In the genomic region with DNA sequence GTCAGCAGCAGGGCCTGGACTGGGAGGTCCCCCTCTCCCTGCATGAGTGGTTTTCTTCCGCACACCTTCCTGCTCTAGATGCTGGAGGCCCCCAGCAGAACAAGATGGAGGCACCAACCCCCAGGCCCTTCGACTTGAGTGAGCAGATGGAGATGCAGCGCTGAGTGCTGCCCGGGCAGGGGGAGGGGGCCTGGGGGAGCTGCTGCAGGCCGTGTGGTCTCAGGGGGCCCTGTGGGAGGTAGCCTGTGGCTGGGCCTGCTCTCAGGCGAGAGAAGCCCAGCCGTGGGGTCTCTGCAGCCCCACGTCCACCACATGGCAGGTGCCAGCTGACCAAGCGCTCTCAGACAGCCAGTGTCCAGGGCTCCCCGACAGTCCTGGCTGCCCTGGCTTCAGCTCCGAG, we compare ENCODE assay signal across 8 cellular contexts. TPM values are rescaled to one million over a fixed set of nuclear protein-coding genes. Genes with fewer than 3 reads are reported as not detected.
DNase-seq lines count a peak whose midpoint lies in the region; ATAC-seq and TF ChIP-seq lines count a peak whose summit lies in the region.

No MANE protein-coding gene starts in this region.

- H3K27ac ChIP-seq in body of pancreas (peak overlapping the region; percentile 77 to 100 (median 86)), upper lobe of right lung (peak overlapping the region; percentile 87)

- H3K4me3 ChIP-seq in body of pancreas (no peak overlapping the region), upper lobe of right lung (no peak overlapping the region), H7 (ENCODE audit: insufficient read depth, low read depth, low read length) (no peak overlapping the region)

- peaks cover 26% of the 10 kb centered on the region for H3K4me1 Mint-ChIP-seq in activated naive CD8-positive, alpha-beta T cell treated with anti-CD3 and anti-CD28 coated beads for 36 hours
- H3K4me1 Mint-ChIP-seq in activated naive CD8-positive, alpha-beta T cell treated with anti-CD3 and anti-CD28 coated beads, Interleukin-2, amount 50 U/mL, for 24 hours = peaks cover 38% of the 10 kb centered on the region
- H3K4me1 Mint-ChIP-seq in nephron = peaks cover 25% of the 10 kb centered on the region

- peak overlapping the region; percentile 89 for H3K27ac Mint-ChIP-seq in activated naive CD8-positive, alpha-beta T cell treated with anti-CD3 and anti-CD28 coated beads for 36 hours
- H3K27ac Mint-ChIP-seq in activated naive CD8-positive, alpha-beta T cell treated with anti-CD3 and anti-CD28 coated beads, Interleukin-2, amount 50 U/mL, for 24 hours = no peak overlapping the region
- peak overlapping the region in 2 of 3 experiments; percentile 39 to 95 for H3K27ac Mint-ChIP-seq in nephron

- intact Hi-C loops in body of pancreas (cut with DNase I) = loop anchor here (5.0 kb wide), 1 partner anchor 187 kb away; no protein-coding TSS in a partner anchor
- intact Hi-C loops in upper lobe of right lung (cut with DNase I) = loop anchor here (5.0 to 10.0 kb wide), 2 partner anchors 119 to 187 kb away; no protein-coding TSS in a partner anchor

- H3K4me3 Mint-ChIP-seq in activated naive CD8-positive, alpha-beta T cell treated with anti-CD3 and anti-CD28 coated beads for 36 hours = no peak overlapping the region
- H3K4me3 Mint-ChIP-seq in activated naive CD8-positive, alpha-beta T cell treated with anti-CD3 and anti-CD28 coated beads, Interleukin-2, amount 50 U/mL, for 24 hours = no peak overlapping the region
- H3K4me3 Mint-ChIP-seq in nephron = no peak overlapping the region

- H3K36me3 Mint-ChIP-seq in activated naive CD8-positive, alpha-beta T cell treated with anti-CD3 and anti-CD28 coated beads for 36 hours = no peaks in the 10 kb centered on the region
- no peaks in the 10 kb centered on the region for H3K36me3 Mint-ChIP-seq in activated naive CD8-positive, alpha-beta T cell treated with anti-CD3 and anti-CD28 coated beads, Interleukin-2, amount 50 U/mL, for 24 hours (ENCODE audit: low read depth)
- peaks cover 3% of the 10 kb centered on the region for H3K36me3 Mint-ChIP-seq in nephron (ENCODE audit: low read depth)

- no peak for TF ChIP-seq POLR2A in body of pancreas (IDR thresholded peaks at IDR 0.05)

- no peaks in the 10 kb centered on the region for H3K36me3 ChIP-seq in body of pancreas (replicated peaks in 1 of 2; ENCODE audit: insufficient read depth in 1 of 2, low read depth in 2 of 2)
- no peaks in the 10 kb centered on the region for H3K36me3 ChIP-seq in upper lobe of right lung
- H3K36me3 ChIP-seq in H7 (replicated peaks; ENCODE audit: control insufficient read depth, insufficient read depth, low read length) = peaks cover 3% of the 10 kb centered on the region

- DNase-seq in activated naive CD8-positive, alpha-beta T cell treated with anti-CD3 and anti-CD28 coated beads for 36 hours = no peak
- no peak for DNase-seq in activated naive CD8-positive, alpha-beta T cell treated with anti-CD3 and anti-CD28 coated beads, Interleukin-2, amount 50 U/mL, for 24 hours
- DNase-seq in body of pancreas (peak in 1 of 4 donors; percentile 6), upper lobe of right lung (no peak), H7 (no peak)
- no peak for DNase-seq in stimulated activated CD4-positive, alpha-beta T cell treated with anti-CD3 and anti-CD28 coated beads, Interleukin-15, amount 100 ng/mL, for 24 hours

- no peak for TF ChIP-seq CTCF in body of pancreas (IDR thresholded peaks at IDR 0.05)
- TF ChIP-seq CTCF in nephron (IDR thresholded peaks at IDR 0.05; ENCODE audit: unreplicated experiment in 3 of 3) = no peak
- TF ChIP-seq CTCF in upper lobe of right lung (IDR thresholded peaks at IDR 0.05) = no peak

- no peaks in the 10 kb centered on the region for H3K9me3 Mint-ChIP-seq in activated naive CD8-positive, alpha-beta T cell treated with anti-CD3 and anti-CD28 coated beads for 36 hours
- no peaks in the 10 kb centered on the region for H3K9me3 Mint-ChIP-seq in activated naive CD8-positive, alpha-beta T cell treated with anti-CD3 and anti-CD28 coated beads, Interleukin-2, amount 50 U/mL, for 24 hours
- no peaks in the 10 kb centered on the region for H3K9me3 Mint-ChIP-seq in nephron

- H3K27me3 ChIP-seq in body of pancreas (no peaks in the 10 kb centered on the region), upper lobe of right lung (no peaks in the 10 kb centered on the region), H7 (ENCODE audit: control insufficient read depth, insufficient read depth, low read length) (no peaks in the 10 kb centered on the region)

- H3K4me1 ChIP-seq in body of pancreas (peaks cover 68% of the 10 kb centered on the region), upper lobe of right lung (peaks cover 39% of the 10 kb centered on the region)

- 69% methylated on average over 11 of the region's 11 CpGs; no CpG with 5 or more reads in 1 of the 2 donors for WGBS in body of pancreas, 2 donors

- ATAC-seq in activated naive CD8-positive, alpha-beta T cell treated with anti-CD3 and anti-CD28 coated beads, Interleukin-2, amount 50 U/mL, for 24 hours = no peak
- ATAC-seq in body of pancreas (no peak), upper lobe of right lung (no peak), GM19397 (IDR thresholded peaks at IDR 0.05; ENCODE audit: unreplicated experiment) (no peak)

- H3K27me3 Mint-ChIP-seq in activated naive CD8-positive, alpha-beta T cell treated with anti-CD3 and anti-CD28 coated beads for 36 hours = no peaks in the 10 kb centered on the region
- H3K27me3 Mint-ChIP-seq in activated naive CD8-positive, alpha-beta T cell treated with anti-CD3 and anti-CD28 coated beads, Interleukin-2, amount 50 U/mL, for 24 hours = no peaks in the 10 kb centered on the region
- no peaks in the 10 kb centered on the region for H3K27me3 Mint-ChIP-seq in nephron (ENCODE audit: low read depth)

- no peaks in the 10 kb centered on the region for H3K9me3 ChIP-seq in body of pancreas
- H3K9me3 ChIP-seq in upper lobe of right lung = no peaks in the 10 kb centered on the region

RNA-seq across cellular contexts. Expression of gene FAAP20, which starts 1.2 kb away (rescaled TPM):
- total RNA-seq in activated naive CD8-positive, alpha-beta T cell treated with anti-CD3 and anti-CD28 coated beads for 36 hours = 10 to 100 TPM; 69.3 to 71.4 TPM
- total RNA-seq in body of pancreas (10 to 100 TPM; 19.8 to 23.6 TPM), upper lobe of right lung (55.3 TPM)
- total RNA-seq in H7 (2014; rRNA removed; shearing (Covaris generic)) = 60.5 and 69.9 TPM in 2 replicates

RNA-seq across cellular contexts. Expression of gene SKI, which starts 32.3 kb away (rescaled TPM):
- 10 to 100 TPM; 25.4 to 27.3 TPM for total RNA-seq in activated naive CD8-positive, alpha-beta T cell treated with anti-CD3 and anti-CD28 coated beads for 36 hours
- 10 to 100 TPM; 15.8 to 33.0 TPM for total RNA-seq in body of pancreas
- total RNA-seq in upper lobe of right lung = 89.6 TPM
- total RNA-seq in H7 (2014; rRNA removed; shearing (Covaris generic)) = 29.2 and 29.9 TPM in 2 replicates
